In genomic region chr11:73218106-73218829, GRCh38 we compare ENCODE assay signal across 8 cellular contexts. TPM values are rescaled to one million over a fixed set of nuclear protein-coding genes. Genes with fewer than 3 reads are reported as not detected.
DNase-seq lines count a peak whose midpoint lies in the region; ATAC-seq and TF ChIP-seq lines count a peak whose summit lies in the region.

Gene P2RY2 (plus strand): TSS chr11:73218281. CDS start chr11:73234160, 15,879 bp downstream.

- peak; percentile 81 for TF ChIP-seq CTCF in GM12874 (IDR thresholded peaks at IDR 0.05; ENCODE audit: insufficient read depth, low read depth, low read length)

- peak within 1 kb of the TSS; percentile 97 for H3K18ac ChIP-seq in neuronal stem cell (ENCODE audit: low read length)

- H3K79me1 ChIP-seq in neuronal stem cell (ENCODE audit: low read depth, low read length) = no peaks in the 10 kb centered on the region

- no peak within 1 kb of the TSS for H3K4ac ChIP-seq in neuronal stem cell (ENCODE audit: low read length)

- peaks cover 0 to 3% of the 10 kb centered on the region in 2 donors for H3K9me3 ChIP-seq in neuronal stem cell (replicated peaks in 1 of 2; ENCODE audit: control insufficient read depth in 2 of 2, insufficient read depth in 1 of 2, low read depth in 1 of 2, low read length in 2 of 2)

- no peaks in the 10 kb centered on the region for H3K36me3 ChIP-seq in neuronal stem cell (replicated peaks in 1 of 2; ENCODE audit: control insufficient read depth in 2 of 2, insufficient read depth in 2 of 2, low read length in 2 of 2)

- no peak within 1 kb of the TSS for H4K91ac ChIP-seq in neuronal stem cell (ENCODE audit: low read depth, low read length, poor library complexity)

- H3K4me1 ChIP-seq in neuronal stem cell (ENCODE audit: control insufficient read depth in 2 of 2, insufficient read depth in 1 of 2, low read depth in 1 of 2, low read length in 2 of 2) = peaks cover 13 to 16% of the 10 kb centered on the region in 2 donors

- peak within 1 kb of the TSS; percentile 90 for H2AFZ ChIP-seq in neuronal stem cell (ENCODE audit: low read length)

- H3K23ac ChIP-seq in neuronal stem cell (ENCODE audit: low read depth, low read length, poor library complexity) = peak within 1 kb of the TSS; percentile 82

- peak within 1 kb of the TSS; percentile 97 for H3K4me2 ChIP-seq in neuronal stem cell (ENCODE audit: insufficient read depth, low read length, poor library complexity, severe bottlenecking)

- H3K4me3 ChIP-seq in neuronal stem cell (ENCODE audit: low read length in 2 of 2) = peak within 1 kb of the TSS; percentile 26 to 83

- WGBS in neuronal stem cell (ENCODE audit: extremely low coverage in 2 of 2, insufficient read length in 2 of 2, insufficient replicate concordance in 1 of 2), 2 donors = no CpG with 5 or more reads among the region's 81 CpGs

- H2AK5ac ChIP-seq in neuronal stem cell (ENCODE audit: low read depth, low read length) = peak within 1 kb of the TSS; percentile 80

- H3K27me3 ChIP-seq in neuronal stem cell (ENCODE audit: control insufficient read depth in 3 of 3, insufficient read depth in 3 of 3, low read depth in 1 of 3, low read length in 3 of 3) = peaks cover 0 to 87% (median 22%) of the 10 kb centered on the region in 3 experiments

- no peak within 1 kb of the TSS for H4K8ac ChIP-seq in neuronal stem cell (ENCODE audit: low read depth, low read length)

- peak within 1 kb of the TSS; percentile 75 for H3K9ac ChIP-seq in neuronal stem cell (ENCODE audit: low read depth, low read length, poor library complexity)

- H2BK15ac ChIP-seq in neuronal stem cell (ENCODE audit: low read length) = peak within 1 kb of the TSS; percentile 88

- H2BK5ac ChIP-seq in neuronal stem cell (ENCODE audit: low read length) = peak within 1 kb of the TSS; percentile 67

- peak within 1 kb of the TSS; percentile 89 for H3K14ac ChIP-seq in neuronal stem cell (ENCODE audit: low read length)

- ATAC-seq in HG02970 (IDR thresholded peaks at IDR 0.05; ENCODE audit: low FRiP score, unreplicated experiment) (no peak), HG03342 (IDR thresholded peaks at IDR 0.05; ENCODE audit: unreplicated experiment) (no peak), HG02571 (IDR thresholded peaks at IDR 0.05; ENCODE audit: unreplicated experiment) (no peak)

- DNase-seq in NCI-H146 treated with DMSO at 0.1 percent for 48 hours (lab: John Stamatoyannopoulos, UW; ENCODE audit: unreplicated experiment) (peak; percentile 6), glomerular visceral epithelial cell (ENCODE audit: extremely low spot score) (peak; percentile 47), neuronal stem cell (ENCODE audit: low spot score) (peak; percentile 67)
- DNase-seq in activated T-cell treated with anti-CD3 and anti-CD28 coated beads, Interleukin-2, amount 50 U/mL, for 1 hour = peak; percentile 29

- peak within 1 kb of the TSS; percentile 78 for H2BK12ac ChIP-seq in neuronal stem cell (ENCODE audit: low read length)

- peak within 1 kb of the TSS; percentile 36 for H2BK120ac ChIP-seq in neuronal stem cell (ENCODE audit: low read depth, low read length)

- H3K27ac ChIP-seq in neuronal stem cell (replicated peaks; ENCODE audit: low read length) = no peak within 1 kb of the TSS

RNA-seq across cellular contexts. Expression of gene P2RY2, which starts in this region (rescaled TPM):
- 1.2 TPM for polyA plus RNA-seq in neuronal stem cell (2013, experiment 1 of 2)
- 1.2 TPM for polyA plus RNA-seq in neuronal stem cell (2013, experiment 2 of 2)

Comparison
In these comparisons a context has a peak if more than half of its experiments do, and no peak if none do; other contexts are left out.
1. DNase-seq: peak in every context shown above with its lines; median percentile 67 in neuronal stem cell; 47 in glomerular visceral epithelial cell; 29 in activated T-cell treated with anti-CD3 and anti-CD28 coated beads, Interleukin-2, amount 50 U/mL, for 1 hour; 6 in NCI-H146 treated with DMSO at 0.1 percent for 48 hours.